ENCODE assay signal across 9 cellular contexts in the genomic region with DNA sequence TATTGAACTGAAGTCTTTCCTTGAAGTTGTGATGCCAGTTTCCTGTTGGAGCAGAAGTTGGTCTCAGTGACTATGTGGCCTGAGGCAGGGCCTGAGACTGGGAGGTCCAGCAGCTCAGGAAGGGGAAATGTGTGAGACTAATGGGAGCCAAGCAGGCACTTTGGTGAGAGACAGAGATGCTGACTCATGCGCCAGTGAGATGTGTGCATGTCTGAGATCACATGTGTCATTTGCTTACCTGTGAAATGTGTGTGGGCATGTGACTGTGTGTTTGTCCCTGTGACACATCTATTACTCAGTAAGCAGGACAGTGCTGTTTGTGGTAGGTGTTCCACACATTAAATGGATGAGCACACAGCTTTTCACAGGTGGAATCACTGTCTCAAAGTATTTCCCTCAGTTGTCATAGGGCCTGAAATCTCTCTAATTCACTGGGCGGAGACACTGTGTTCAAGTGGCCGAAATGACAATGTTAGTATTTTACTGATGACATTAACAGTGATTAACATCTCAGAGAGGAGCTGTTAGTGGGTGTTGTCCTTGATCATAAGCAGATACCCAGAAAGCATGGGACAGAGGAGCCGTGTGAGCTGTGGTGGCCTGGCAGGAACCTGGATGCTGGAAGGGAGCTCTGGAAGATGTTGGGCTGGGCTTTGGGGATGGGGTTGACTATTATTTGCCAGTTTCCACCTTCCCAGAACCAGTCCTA. TPM values are rescaled to one million over a fixed set of nuclear protein-coding genes. Genes with fewer than 3 reads are reported as not detected.
DNase-seq lines count a peak whose midpoint lies in the region; ATAC-seq and TF ChIP-seq lines count a peak whose summit lies in the region.
"Had no signal": no experiment of that assay in that cellular context is flagged by ENCODE, and none has a peak within 500 bp of the region (broad histone marks: within the 10 kb centered on the region; RNA-seq: fewer than 3 reads in every experiment).

No MANE protein-coding gene starts in this region.

- BruUV-seq in PC-9 (replicated peaks; lab: Mats Ljungman, UMichigan): no TSS peak

- H3K36me3 Mint-ChIP-seq in endodermal cell (ENCODE audit: low read depth): peaks cover 18% of the 10 kb centered on the region

- H3F3A ChIP-seq in PC-9 (ENCODE audit: insufficient read depth, low read depth): no peaks in the 10 kb centered on the region; the same call in 1 of the 2 replicates

- no peaks in the 10 kb centered on the region for H4K20me1 ChIP-seq in PC-9 (ENCODE audit: insufficient read depth)

- H3K9me2 ChIP-seq in PC-9 (ENCODE audit: insufficient read depth): no peaks in the 10 kb centered on the region

- H3K36me3 ChIP-seq in PC-9 (ENCODE audit: low read depth) (no peaks in the 10 kb centered on the region), endodermal cell (ENCODE audit: control insufficient read depth, insufficient read depth, low read length) (peaks cover 11% of the 10 kb centered on the region)

- DNase-seq in PC-9: peak in 1 of 2 experiments; percentile 58
- DNase-seq in endodermal cell: peak; percentile 58
- DNase-seq in stimulated activated CD4-positive, alpha-beta T cell treated with anti-CD3 and anti-CD28 coated beads, Interleukin-1b, Interleukin-23, amount 100 ng/mL, for 48 hours: peak; percentile 70
- no peak for DNase-seq in activated CD4-positive, CD25-positive, alpha-beta regulatory T cell treated with anti-CD3 and anti-CD28 coated beads, Interleukin-2, amount 50 U/mL, for 72 hours
- DNase-seq: NCI-H2029 treated with DMSO at 0.1 percent for 48 hours had no signal

- no peak overlapping the region for H2AFZ ChIP-seq in PC-9

- no peak overlapping the region for H3K4me3 Mint-ChIP-seq in endodermal cell

- H3K9me3 Mint-ChIP-seq in endodermal cell: no peaks in the 10 kb centered on the region

- POLR2A ChIA-PET in PC-9 (lab: Charles Lee; ENCODE audit: unreplicated experiment): no interaction called here

- H3K9ac ChIP-seq in endodermal cell (ENCODE audit: extremely low read depth, low read length, poor library complexity, severe bottlenecking): no peak overlapping the region

- CTCF ChIA-PET in PC-9 (lab: Charles Lee): interaction anchor here (0.6 kb wide), 1 partner anchor 79 kb away, joined by 3 read pairs; no protein-coding TSS in a partner anchor

- H3K4me2 ChIP-seq in PC-9: no peak overlapping the region

- peak overlapping the region; percentile 29; the same call in 1 of the 2 replicates for H3K27ac ChIP-seq in PC-9
- no peak overlapping the region for H3K27ac ChIP-seq in endodermal cell (ENCODE audit: low read depth, low read length)

- H3K9me3 ChIP-seq in PC-9 (ENCODE audit: insufficient read depth, low read depth) (no peaks in the 10 kb centered on the region), endodermal cell (ENCODE audit: control insufficient read depth, low read length) (no peaks in the 10 kb centered on the region)

- H3K27me3 ChIP-seq in PC-9 (ENCODE audit: insufficient read depth, low read depth): no peaks in the 10 kb centered on the region
- no peaks in the 10 kb centered on the region for H3K27me3 ChIP-seq in endodermal cell (ENCODE audit: control insufficient read depth, insufficient read depth, low read length, poor library complexity, severe bottlenecking)

- H3K4me1 Mint-ChIP-seq in endodermal cell: peaks cover 15% of the 10 kb centered on the region

- H3K27me3 Mint-ChIP-seq in endodermal cell (ENCODE audit: insufficient read depth): no peaks in the 10 kb centered on the region

- no peak overlapping the region for H3K27ac Mint-ChIP-seq in endodermal cell

- intact Hi-C loops in PC-9 (cut with micrococcal nuclease; ENCODE audit: unreplicated experiment): no loop called here

- no peaks in the 10 kb centered on the region for H3K79me2 ChIP-seq in PC-9 (ENCODE audit: low read depth)

- no peak for TF ChIP-seq CTCF in PC-9 (conservative IDR thresholded peaks at IDR 0.05)
- TF ChIP-seq CTCF in endodermal cell (conservative IDR thresholded peaks at IDR 0.05): no peak

- ATAC-seq in GM21447 (IDR thresholded peaks at IDR 0.05; ENCODE audit: unreplicated experiment) (peak; percentile 52), HG03439 (IDR thresholded peaks at IDR 0.05; ENCODE audit: unreplicated experiment) (no peak), GM21423 (IDR thresholded peaks at IDR 0.05; ENCODE audit: unreplicated experiment) (no peak), GM21737 (IDR thresholded peaks at IDR 0.05; ENCODE audit: unreplicated experiment) (no peak)

- 0 out of 2 replicates have a peak, but pooled peaks cover 7% of the 10 kb centered on the region for H3K4me1 ChIP-seq in PC-9 (replicated peaks; ENCODE audit: insufficient read depth)
- peaks cover 8% of the 10 kb centered on the region for H3K4me1 ChIP-seq in endodermal cell (ENCODE audit: control insufficient read depth, insufficient read depth, low read length)

- H3K4me3 ChIP-seq in PC-9 (no peak overlapping the region), endodermal cell (ENCODE audit: low read length) (no peak overlapping the region)

- 92 to 100% methylated on average over 2 to 4 of the region's 4 CpGs for WGBS in endodermal cell (ENCODE audit: insufficient coverage in 1 of 2, insufficient read length in 1 of 2), 2 experiments

RNA-seq across cellular contexts. Expression of gene NPR2, which starts 7.4 kb away (rescaled TPM):
- total RNA-seq in PC-9 (2021): 11.3 and 12.2 TPM in 2 replicates
- total RNA-seq in endodermal cell: 10 to 100 TPM; 22.9 to 26.0 TPM
- polyA plus RNA-seq in endodermal cell (2013, experiment 1 of 2): 22.9 TPM
- polyA plus RNA-seq in endodermal cell (2013, experiment 2 of 2): 20.2 TPM

RNA-seq across cellular contexts. Expression of gene SPAG8, which starts 13.2 kb away (rescaled TPM):
- total RNA-seq in PC-9 (2021) (0.48 and 1.0 TPM in 2 replicates), endodermal cell (1 to 10 TPM; 1.2 to 1.4 TPM)
- polyA plus RNA-seq in endodermal cell (2013, experiment 1 of 2): 2.2 TPM
- 1.9 TPM for polyA plus RNA-seq in endodermal cell (2013, experiment 2 of 2)

RNA-seq across cellular contexts. Expression of gene HINT2, which starts 16.0 kb away (rescaled TPM):
- total RNA-seq in PC-9 (2021) (53.1 and 73.9 TPM in 2 replicates), endodermal cell (10 to 100 TPM; 34.3 to 48.6 TPM)
- 68.5 TPM for polyA plus RNA-seq in endodermal cell (2013, experiment 1 of 2)
- 57.9 TPM for polyA plus RNA-seq in endodermal cell (2013, experiment 2 of 2)

RNA-seq across cellular contexts. Expression of gene FAM221B, which starts 29.7 kb away (rescaled TPM):
- total RNA-seq in PC-9 (2021) (not detected in 2 replicates), endodermal cell (under 1 TPM in 1 of 2 donors, not detected in 1; 0.22 TPM)
- 0.32 TPM for polyA plus RNA-seq in endodermal cell (2013, experiment 1 of 2)
- polyA plus RNA-seq in endodermal cell (2013, experiment 2 of 2): 0.70 TPM

RNA-seq across cellular contexts. Expression of gene TMEM8B, which starts 30.2 kb away (rescaled TPM):
- total RNA-seq in PC-9 (2021) (6.3 and 6.4 TPM in 2 replicates), endodermal cell (10 to 100 TPM; 12.8 to 18.3 TPM)
- polyA plus RNA-seq in endodermal cell (2013, experiment 1 of 2): 29.5 TPM
- polyA plus RNA-seq in endodermal cell (2013, experiment 2 of 2): 26.0 TPM
